In the genomic region with DNA sequence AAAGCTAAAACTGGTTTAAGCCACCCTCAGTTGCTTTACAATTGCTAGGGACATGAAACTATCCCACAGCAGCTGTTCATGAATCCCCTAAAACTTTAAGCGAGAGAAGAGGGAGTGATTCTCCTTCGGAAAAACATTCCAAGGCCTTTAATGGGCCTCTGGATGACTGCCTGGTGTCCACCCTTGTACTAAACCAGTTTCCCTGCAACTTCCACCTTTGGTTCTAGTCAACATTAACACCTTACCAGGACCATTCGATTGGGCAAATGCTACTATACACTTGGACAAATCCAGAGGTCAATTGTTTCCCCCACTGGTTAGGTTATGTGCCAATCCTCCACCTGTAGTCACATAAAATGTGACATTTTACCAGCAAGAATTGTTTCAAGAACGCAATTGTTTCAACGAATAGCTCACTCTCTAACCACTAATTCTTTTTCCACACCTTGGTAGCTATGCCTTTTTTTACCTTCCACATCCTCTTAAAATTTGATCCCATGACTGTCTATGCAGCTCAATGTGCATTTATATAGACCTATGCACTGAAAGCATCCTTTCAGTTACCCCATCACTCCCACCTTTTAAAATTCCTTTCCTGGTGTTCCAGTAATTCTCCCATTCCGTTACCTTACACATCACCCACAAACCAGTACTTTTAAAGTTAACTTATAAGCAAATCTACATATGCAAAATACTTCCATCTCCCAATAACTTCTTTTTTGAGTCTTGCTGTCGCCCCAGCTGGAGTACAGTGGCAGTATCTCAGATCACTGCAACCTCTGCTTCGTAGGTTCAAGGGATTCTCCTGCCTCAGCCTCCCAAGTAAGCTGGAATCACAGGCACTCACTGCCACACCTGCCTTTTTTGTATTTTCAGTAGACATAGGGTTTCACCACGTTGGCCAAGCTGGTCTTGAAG, we compare ENCODE assay signal across 8 cellular contexts. TPM values are rescaled to one million over a fixed set of nuclear protein-coding genes. Genes with fewer than 3 reads are reported as not detected.
A peak's percentile ranks its signal among the peaks of the same experiment; 100 is the strongest.
DNase-seq lines count a peak whose midpoint lies in the region; ATAC-seq, FAIRE-seq and TF ChIP-seq lines count a peak whose summit lies in the region.

No MANE protein-coding gene starts in this region.

- DNase-seq in CD1c-positive myeloid dendritic cell (ENCODE audit: extremely low spot score) = peak; percentile 25
- DNase-seq in NAMALWA (ENCODE audit: low spot score) = peak; percentile 68
- no peak for DNase-seq in H1 (ENCODE audit: low read depth in 1 of 2, low spot score in 2 of 2)
- no peak for DNase-seq in globus pallidus (ENCODE audit: low spot score)
- DNase-seq in ureter (ENCODE audit: low spot score) = no peak
- no peak for DNase-seq in NCI-H526 (lab: John Stamatoyannopoulos, UW)

- TF ChIP-seq POLR2A in H1 (IDR thresholded peaks at IDR 0.05; ENCODE audit: control extremely low read depth in 1 of 2, low read depth in 2 of 2, low read length in 2 of 2) = peak; percentile 78 to 97

- CTCF ChIA-PET in H1 (lab: Charles Lee; ENCODE audit: partially characterized antibody) = interaction anchor here (0.6 to 8.2 kb wide), 3 partner anchors 11 to 146 kb away, joined by 3 to 141 read pairs (median 3); no protein-coding TSS in a partner anchor

- H3K27me3 ChIP-seq in H1 (replicated peaks in 1 of 4; ENCODE audit: control insufficient read depth in 3 of 4, extremely low read depth in 1 of 4, insufficient read depth in 3 of 4, low read length in 3 of 4) = no peaks in the 10 kb centered on the region
- H3K27me3 ChIP-seq in neutrophil = no peaks in the 10 kb centered on the region

- FAIRE-seq in H1 (lab: Jason Lieb, UNC) = no peak

- TF ChIP-seq CTCF in H1 (IDR thresholded peaks at IDR 0.05; ENCODE audit: control extremely low read depth in 1 of 3, insufficient read depth in 1 of 3, low read depth in 1 of 3, low read length in 3 of 3) (no peak), neutrophil (IDR thresholded peaks at IDR 0.05) (no peak)

- H2AK5ac ChIP-seq in H1 (ENCODE audit: low read depth, low read length) = no peak overlapping the region

- no peak overlapping the region for H3K14ac ChIP-seq in H1 (ENCODE audit: insufficient read length)

- TF ChIP-seq RAD21 in H1 (IDR thresholded peaks at IDR 0.05 in 1 of 2, conservative IDR thresholded peaks at IDR 0.05 in 1 of 2; ENCODE audit: low read depth in 2 of 2, low read length in 2 of 2) = no peak

- H3K23ac ChIP-seq in H1 (ENCODE audit: insufficient read length) = no peak overlapping the region

- no peaks in the 10 kb centered on the region for H3K79me1 ChIP-seq in H1 (ENCODE audit: low read depth, low read length)

- POLR2A ChIA-PET in H1 (lab: Charles Lee; ENCODE audit: partially characterized antibody) = interaction anchor here (0.7 to 4.1 kb wide), 27 partner anchors 8 to 254 kb away, joined by 3 to 36 read pairs (median 4); partner anchors contain the start of gene BRI3BP

- no peak overlapping the region for H3K56ac ChIP-seq in H1 (replicated peaks; ENCODE audit: insufficient read length, low read depth, low read length)

- peaks cover 12 to 28% (median 23%) of the 10 kb centered on the region in 4 experiments; a peak in 7 of 8 replicates for H3K36me3 ChIP-seq in H1 (ENCODE audit: control insufficient read depth in 2 of 4, insufficient read depth in 4 of 4, low read length in 3 of 4)
- peaks cover 29% of the 10 kb centered on the region for H3K36me3 ChIP-seq in neutrophil

- H2AFZ ChIP-seq in H1 (ENCODE audit: low read length) = no peak overlapping the region

- H2BK20ac ChIP-seq in H1 (ENCODE audit: low read length) = no peak overlapping the region

- no peak overlapping the region for H4K5ac ChIP-seq in H1 (ENCODE audit: insufficient read length, low read depth, low read length)

- H3K4me3 ChIP-seq in H1 (ENCODE audit: extremely low read depth in 1 of 4, insufficient read depth in 2 of 4, low read depth in 3 of 4, low read length in 4 of 4) = no peak overlapping the region
- peak overlapping the region in 1 of 2 experiments; percentile 23 for H3K4me3 ChIP-seq in neutrophil (ENCODE audit: low read depth in 1 of 2, low read length in 1 of 2)

- H4K8ac ChIP-seq in H1 (ENCODE audit: extremely low read depth, insufficient read depth, low read length) = no peak overlapping the region

- H3K27ac ChIP-seq in H1 (ENCODE audit: low read depth, low read length) (no peak overlapping the region), neutrophil (peak overlapping the region; percentile 30)

- no peak overlapping the region for H3K9ac ChIP-seq in H1 (replicated peaks in 1 of 4; ENCODE audit: extremely low read depth in 1 of 4, low read depth in 3 of 4, low read length in 3 of 4)

- H2BK15ac ChIP-seq in H1 (ENCODE audit: low read length) = no peak overlapping the region

- peaks cover 8 to 30% of the 10 kb centered on the region in 2 experiments for H3K79me2 ChIP-seq in H1 (ENCODE audit: control insufficient read depth in 1 of 2, insufficient read depth in 2 of 2, low read length in 2 of 2)

- WGBS in H1 (ENCODE audit: extremely low coverage in 1 of 2, insufficient coverage in 1 of 2, insufficient read length in 1 of 2, insufficient replicate concordance in 2 of 2, low coverage in 1 of 2, low lambda C conversion rate in 2 of 2, missing lambda C conversion rate in 1 of 2), 2 experiments = 89% methylated on average over 9 of the region's 9 CpGs; no CpG with 5 or more reads in 1 of the 2 experiments

- H2BK12ac ChIP-seq in H1 (ENCODE audit: low read depth, low read length) = no peak overlapping the region

- H4K91ac ChIP-seq in H1 (replicated peaks; ENCODE audit: insufficient read length, low read length) = no peak overlapping the region

- H4K20me1 ChIP-seq in H1 (replicated peaks in 1 of 2; ENCODE audit: control insufficient read depth in 1 of 2, insufficient read depth in 2 of 2, low read length in 2 of 2) = peaks cover 16 to 19% of the 10 kb centered on the region in 2 experiments

- no peak overlapping the region for H2BK120ac ChIP-seq in H1 (replicated peaks; ENCODE audit: low read depth, low read length)

- TF ChIP-seq EP300 in H1 (IDR thresholded peaks at IDR 0.05; ENCODE audit: borderline replicate concordance in 1 of 2, low read depth in 2 of 2, low read length in 2 of 2) = no peak

- peak overlapping the region in 1 of 2 experiments; percentile 10; a peak in 2 of 4 replicates for H3K4me2 ChIP-seq in H1 (ENCODE audit: insufficient read depth in 1 of 2, low read depth in 2 of 2, low read length in 2 of 2)

- peaks cover 6% of the 10 kb centered on the region; the same call in 1 of the 2 replicates for H3K23me2 ChIP-seq in H1 (ENCODE audit: low read depth, low read length)

- no peak overlapping the region for H3K4ac ChIP-seq in H1 (replicated peaks; ENCODE audit: insufficient read length, low read depth, low read length)

- no peak overlapping the region for H2BK5ac ChIP-seq in H1 (ENCODE audit: low read depth, low read length)

- H3K4me1 ChIP-seq in H1 (replicated peaks in 1 of 4; ENCODE audit: control insufficient read depth in 3 of 4, insufficient read depth in 4 of 4, low read length in 3 of 4) = peaks cover 0 to 3% (median 1%) of the 10 kb centered on the region in 4 experiments; a peak in 3 of 7 replicates
- peaks cover 43 to 49% of the 10 kb centered on the region in 2 experiments for H3K4me1 ChIP-seq in neutrophil (ENCODE audit: control insufficient read depth in 1 of 2, insufficient read depth in 1 of 2, low read depth in 1 of 2, low read length in 1 of 2)

- ATAC-seq in GM19328 (IDR thresholded peaks at IDR 0.05; ENCODE audit: unreplicated experiment) = no peak

- no peak overlapping the region for H3K18ac ChIP-seq in H1 (ENCODE audit: extremely low read depth, low read length)

- H3K9me3 ChIP-seq in H1 (ENCODE audit: insufficient read depth in 2 of 2, low read depth in 1 of 2, low read length in 1 of 2) (no peaks in the 10 kb centered on the region), neutrophil (no peaks in the 10 kb centered on the region)

TF ChIP-seq in H1, 55 proteins besides CTCF, POLR2A, EP300 and RAD21 (continues in another document):
- TF ChIP-seq RFX5 (IDR thresholded peaks at IDR 0.05; ENCODE audit: borderline replicate concordance, low read depth, low read length) (no peak), SP4 (IDR thresholded peaks at IDR 0.05; ENCODE audit: low read length) (peak; percentile 64; the same call in 1 of the 2 replicates), PHF8 (conservative IDR thresholded peaks at IDR 0.05; ENCODE audit: low read depth, low read length) (0 out of 2 replicates have a peak, but pooled peaks have one; percentile 13), JUND (IDR thresholded peaks at IDR 0.05; ENCODE audit: low read length) (no peak)
- TF ChIP-seq, protein P1, sequence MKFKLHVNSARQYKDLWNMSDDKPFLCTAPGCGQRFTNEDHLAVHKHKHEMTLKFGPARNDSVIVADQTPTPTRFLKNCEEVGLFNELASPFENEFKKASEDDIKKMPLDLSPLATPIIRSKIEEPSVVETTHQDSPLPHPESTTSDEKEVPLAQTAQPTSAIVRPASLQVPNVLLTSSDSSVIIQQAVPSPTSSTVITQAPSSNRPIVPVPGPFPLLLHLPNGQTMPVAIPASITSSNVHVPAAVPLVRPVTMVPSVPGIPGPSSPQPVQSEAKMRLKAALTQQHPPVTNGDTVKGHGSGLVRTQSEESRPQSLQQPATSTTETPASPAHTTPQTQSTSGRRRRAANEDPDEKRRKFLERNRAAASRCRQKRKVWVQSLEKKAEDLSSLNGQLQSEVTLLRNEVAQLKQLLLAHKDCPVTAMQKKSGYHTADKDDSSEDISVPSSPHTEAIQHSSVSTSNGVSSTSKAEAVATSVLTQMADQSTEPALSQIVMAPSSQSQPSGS (IDR thresholded peaks at IDR 0.05; ENCODE audit: low read length) = peak; percentile 82; the same call in 1 of the 2 replicates

RNA-seq across cellular contexts. Expression of gene UBC, which starts 3.6 kb away (rescaled TPM):
- 559 and 571 TPM in 2 replicates for total RNA-seq in H1 (2021; fragmentation: NEBNext Ultra II Directional; extraction: Animal tissue kit (Norgen Biotek cat#: 25700))
- 366 and 749 TPM in 2 replicates for polyA plus RNA-seq in H1 (2011; rRNA removed)
- polyA plus RNA-seq in H1 (2011; cell fraction: cytosol; rRNA removed) = 933 TPM
- 730 TPM for polyA plus RNA-seq in H1 (2011; cell fraction: nucleus; rRNA removed)
- 760 to 816 TPM (median 784 TPM) in 4 replicates for polyA plus RNA-seq in H1 (2012, experiment 1 of 2)
- polyA plus RNA-seq in H1 (2012, experiment 2 of 2) = 361 TPM
- polyA plus RNA-seq in H1 (2013, experiment 1 of 2) = 525 TPM
- polyA plus RNA-seq in H1 (2013, experiment 2 of 2) = 524 TPM
- 622 and 655 TPM in 2 replicates for polyA minus RNA-seq in H1 (2011; rRNA and poly(A)+ RNA removed)
- 263 TPM for polyA minus RNA-seq in H1 (2011; cell fraction: cytosol; rRNA and poly(A)+ RNA removed)
- polyA minus RNA-seq in H1 (2011; cell fraction: nucleus; rRNA and poly(A)+ RNA removed) = 233 TPM
- total RNA-seq in ureter = 1,015 TPM

RNA-seq across cellular contexts. Expression of gene SCARB1, which starts 47.2 kb away (rescaled TPM):
- total RNA-seq in H1 (2021; fragmentation: NEBNext Ultra II Directional; extraction: Animal tissue kit (Norgen Biotek cat#: 25700)) = 57.1 and 58.0 TPM in 2 replicates
- polyA plus RNA-seq in H1 (2011; rRNA removed) = 45.3 and 70.7 TPM in 2 replicates
- 49.4 TPM for polyA plus RNA-seq in H1 (2011; cell fraction: cytosol; rRNA removed)
- polyA plus RNA-seq in H1 (2011; cell fraction: nucleus; rRNA removed) = 108 TPM
- 52.4 to 76.7 TPM (median 66.8 TPM) in 4 replicates for polyA plus RNA-seq in H1 (2012, experiment 1 of 2)
- polyA plus RNA-seq in H1 (2012, experiment 2 of 2) = 40.2 TPM
- polyA plus RNA-seq in H1 (2013, experiment 1 of 2) = 81.2 TPM
- 90.5 TPM for polyA plus RNA-seq in H1 (2013, experiment 2 of 2)
- polyA minus RNA-seq in H1 (2011; rRNA and poly(A)+ RNA removed) = 52.9 and 55.6 TPM in 2 replicates
- 28.3 TPM for polyA minus RNA-seq in H1 (2011; cell fraction: cytosol; rRNA and poly(A)+ RNA removed)
- 31.4 TPM for polyA minus RNA-seq in H1 (2011; cell fraction: nucleus; rRNA and poly(A)+ RNA removed)
- 20.8 TPM for total RNA-seq in ureter

Comparison
In these comparisons a context has a peak if more than half of its experiments do, and no peak if none do; other contexts are left out.
1. DNase-seq: peak in CD1c-positive myeloid dendritic cell (single experiment) and NAMALWA (single experiment); none in H1 (0 of 2), globus pallidus (single experiment), ureter (single experiment) and NCI-H526 (0 of 2).